In genomic region chr1:1567152-1567830, GRCh38 we compare ENCODE assay signal across 15 cellular contexts. TPM values are rescaled to one million over a fixed set of nuclear protein-coding genes. Genes with fewer than 3 reads are reported as not detected.
DNase-seq lines count a peak whose midpoint lies in the region; ATAC-seq and TF ChIP-seq lines count a peak whose summit lies in the region.
"Had no signal": no experiment of that assay in that cellular context is flagged by ENCODE, and none has a peak within 500 bp of the region (broad histone marks: within the 10 kb centered on the region; RNA-seq: fewer than 3 reads in every experiment).

No MANE protein-coding gene starts in this region.

- intact Hi-C loops in CD4-positive, alpha-beta T cell (cut with DNase I, micrococcal nuclease), result no loop called here

- no peak overlapping the region for H3K27ac Mint-ChIP-seq in CD4-positive, alpha-beta T cell
- H3K27ac Mint-ChIP-seq in activated naive CD8-positive, alpha-beta T cell, result peak overlapping the region; percentile 77

- no peaks in the 10 kb centered on the region for H3K27me3 Mint-ChIP-seq in CD4-positive, alpha-beta T cell
- no peaks in the 10 kb centered on the region for H3K27me3 Mint-ChIP-seq in activated naive CD8-positive, alpha-beta T cell

- CTCF ChIA-PET in CD4-positive, alpha-beta T cell (lab: Charles Lee), result no interaction called here

- H3K27me3 ChIP-seq in CD4-positive, alpha-beta T cell (ENCODE audit: control insufficient read depth, insufficient read depth, low read length), result no peaks in the 10 kb centered on the region
- H3K27me3 ChIP-seq: esophagus squamous epithelium, sigmoid colon, upper lobe of right lung had no signal

- H3K27ac ChIP-seq in CD4-positive, alpha-beta T cell (ENCODE audit: low read depth, low read length), result no peak overlapping the region
- H3K27ac ChIP-seq: upper lobe of right lung had no signal

- ATAC-seq in CD4-positive, alpha-beta T cell (ENCODE audit: poor library complexity), result no peak
- ATAC-seq in GM18867 (IDR thresholded peaks at IDR 0.05; ENCODE audit: unreplicated experiment) (no peak), GM18861 (IDR thresholded peaks at IDR 0.05; ENCODE audit: unreplicated experiment) (no peak)
- ATAC-seq: upper lobe of right lung had no signal

- TF ChIP-seq CTCF in CD4-positive, alpha-beta T cell (IDR thresholded peaks at IDR 0.05), result no peak

- POLR2A ChIA-PET in CD4-positive, alpha-beta T cell (lab: Charles Lee), result no interaction called here

- peaks cover 68% of the 10 kb centered on the region for H3K36me3 Mint-ChIP-seq in CD4-positive, alpha-beta T cell (ENCODE audit: low read depth)
- no peaks in the 10 kb centered on the region for H3K36me3 Mint-ChIP-seq in activated naive CD8-positive, alpha-beta T cell

- H3K9me3 Mint-ChIP-seq in CD4-positive, alpha-beta T cell, result no peaks in the 10 kb centered on the region
- no peaks in the 10 kb centered on the region for H3K9me3 Mint-ChIP-seq in activated naive CD8-positive, alpha-beta T cell (ENCODE audit: low read depth)

- H3K4me3 Mint-ChIP-seq in CD4-positive, alpha-beta T cell, result peak overlapping the region; percentile 34
- H3K4me3 Mint-ChIP-seq in activated naive CD8-positive, alpha-beta T cell, result peak overlapping the region; percentile 9

- no peak for DNase-seq in CD4-positive, alpha-beta T cell
- DNase-seq in iris pigment epithelial cell (ENCODE audit: low read depth), result peak; percentile 48
- no peak for DNase-seq in stimulated activated CD4-positive, alpha-beta T cell treated with anti-CD3 and anti-CD28 coated beads, Interleukin-2, amount 100 ng/mL, for 48 hours
- DNase-seq: activated CD8-positive, alpha-beta memory T cell treated with anti-CD3 and anti-CD28 coated beads, Interleukin-2, amount 50 U/mL, for 48 hours; DMS153; esophagus squamous epithelium; NCI-H1092 treated with DMSO at 0.1 percent for 48 hours; NCI-H510A; upper lobe of right lung had no signal

- no peaks in the 10 kb centered on the region for H3K9me3 ChIP-seq in CD4-positive, alpha-beta T cell (ENCODE audit: control insufficient read depth, low read length)
- H3K9me3 ChIP-seq: esophagus squamous epithelium, sigmoid colon, upper lobe of right lung had no signal

- peaks cover 47% of the 10 kb centered on the region for H3K4me1 Mint-ChIP-seq in CD4-positive, alpha-beta T cell (ENCODE audit: low read depth)
- peaks cover 48% of the 10 kb centered on the region for H3K4me1 Mint-ChIP-seq in activated naive CD8-positive, alpha-beta T cell (ENCODE audit: low read depth)

RNA-seq across cellular contexts. Expression of gene SSU72, which starts 7.4 kb away (rescaled TPM):
- total RNA-seq in CD4-positive, alpha-beta T cell, result 100 to 1,000 TPM in 1 of 2 experiments, 10 to 100 TPM in 1; 95.4 to 101 TPM

RNA-seq across cellular contexts. Expression of gene TMEM240, which starts 26.9 kb away (rescaled TPM):
- 1 to 10 TPM in 1 of 2 experiments, under 1 TPM in 1; 0.75 to 1.5 TPM for total RNA-seq in CD4-positive, alpha-beta T cell
- total RNA-seq: H4 had no signal

RNA-seq across cellular contexts. Expression of gene FNDC10, which starts 32.6 kb away (rescaled TPM):
- total RNA-seq in CD4-positive, alpha-beta T cell, result 1 to 10 TPM; 1.0 to 1.3 TPM
- total RNA-seq: HT-29 had no signal

RNA-seq across cellular contexts. Expression of gene MIB2, which starts 48.0 kb away (rescaled TPM):
- total RNA-seq in CD4-positive, alpha-beta T cell, result 10 to 100 TPM; 58.3 to 59.4 TPM

RNA-seq across cellular contexts. Expression of gene ATAD3A, which starts 55.3 kb away (rescaled TPM):
- 10 to 100 TPM; 17.0 to 19.5 TPM for total RNA-seq in CD4-positive, alpha-beta T cell
